ENCODE assay signal across 1 cellular context in the genomic region with DNA sequence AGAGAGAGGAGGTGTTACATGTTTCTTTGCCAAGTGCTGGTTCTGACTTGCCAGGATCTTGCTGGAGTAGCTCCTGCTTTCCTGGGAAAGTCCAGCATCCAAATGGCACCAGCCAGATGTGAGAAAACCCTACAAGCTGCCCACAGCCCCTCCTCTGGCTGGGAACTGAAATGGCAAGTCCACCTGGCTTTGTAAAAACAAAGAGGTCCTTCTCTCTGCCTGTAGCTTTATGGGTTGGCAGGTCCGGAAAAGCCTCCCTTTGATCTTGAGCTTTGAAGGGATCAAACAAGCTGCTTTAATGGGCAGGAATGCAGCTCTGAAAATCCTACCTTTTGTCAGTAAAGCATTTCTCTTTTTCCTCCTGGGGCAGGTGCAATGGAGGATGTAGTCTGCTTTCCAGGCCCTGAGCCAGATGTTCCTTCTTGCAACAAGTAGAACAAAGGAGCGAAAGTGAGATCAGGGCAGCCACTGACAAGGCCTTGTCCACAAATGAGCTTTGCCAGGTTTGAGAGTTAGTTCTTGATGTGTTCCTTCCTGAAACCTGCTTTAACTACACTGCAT.
TF ChIP-seq lines count a peak whose summit lies in the region.

No MANE protein-coding gene starts in this region.

TF ChIP-seq in HepG2, 621 proteins besides CTCF, POLR2A, EP300 and RAD21 (continued from another document and continues in another):
- TF ChIP-seq, protein P1, sequence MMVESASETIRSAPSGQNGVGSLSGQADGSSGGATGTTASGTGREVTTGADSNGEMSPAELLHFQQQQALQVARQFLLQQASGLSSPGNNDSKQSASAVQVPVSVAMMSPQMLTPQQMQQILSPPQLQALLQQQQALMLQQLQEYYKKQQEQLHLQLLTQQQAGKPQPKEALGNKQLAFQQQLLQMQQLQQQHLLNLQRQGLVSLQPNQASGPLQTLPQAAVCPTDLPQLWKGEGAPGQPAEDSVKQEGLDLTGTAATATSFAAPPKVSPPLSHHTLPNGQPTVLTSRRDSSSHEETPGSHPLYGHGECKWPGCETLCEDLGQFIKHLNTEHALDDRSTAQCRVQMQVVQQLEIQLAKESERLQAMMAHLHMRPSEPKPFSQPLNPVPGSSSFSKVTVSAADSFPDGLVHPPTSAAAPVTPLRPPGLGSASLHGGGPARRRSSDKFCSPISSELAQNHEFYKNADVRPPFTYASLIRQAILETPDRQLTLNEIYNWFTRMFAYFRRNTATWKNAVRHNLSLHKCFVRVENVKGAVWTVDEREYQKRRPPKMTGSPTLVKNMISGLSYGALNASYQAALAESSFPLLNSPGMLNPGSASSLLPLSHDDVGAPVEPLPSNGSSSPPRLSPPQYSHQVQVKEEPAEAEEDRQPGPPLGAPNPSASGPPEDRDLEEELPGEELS (CRISPR knock-in tag; IDR thresholded peaks at IDR 0.05), result peak; percentile 52
- TF ChIP-seq POLR2AphosphoS2 (IDR thresholded peaks at IDR 0.05; ENCODE audit: low read depth, low read length) (no peak), HMGXB4 (CRISPR knock-in tag; IDR thresholded peaks at IDR 0.05; ENCODE audit: borderline replicate concordance in 1 of 2, low read depth in 1 of 2) (0 out of 4 replicates have a peak, but pooled peaks of 1 of the 2 experiments have one; percentile 22), ZNF83 (CRISPR knock-in tag; IDR thresholded peaks at IDR 0.05; ENCODE audit: borderline replicate concordance) (no peak), MIXL1 (CRISPR knock-in tag; IDR thresholded peaks at IDR 0.05) (no peak), RFXANK (CRISPR knock-in tag; IDR thresholded peaks at IDR 0.05) (no peak), ETS1 (CRISPR knock-in tag; IDR thresholded peaks at IDR 0.05) (no peak), ZNF724P (CRISPR knock-in tag; IDR thresholded peaks at IDR 0.05; ENCODE audit: borderline replicate concordance) (no peak), RXRB (CRISPR knock-in tag; IDR thresholded peaks at IDR 0.05; ENCODE audit: borderline replicate concordance) (peak; percentile 26; the same call in 1 of the 2 replicates), ZNF12 (CRISPR knock-in tag; IDR thresholded peaks at IDR 0.05) (0 out of 2 replicates have a peak, but pooled peaks have one; percentile 7), ZFP1 (CRISPR knock-in tag; IDR thresholded peaks at IDR 0.05) (0 out of 2 replicates have a peak, but pooled peaks have one; percentile 49), ZBTB21 (CRISPR knock-in tag; IDR thresholded peaks at IDR 0.05) (no peak), ZBTB20 (CRISPR knock-in tag; IDR thresholded peaks at IDR 0.05; ENCODE audit: borderline replicate concordance, low read depth) (no peak), KLF6 (CRISPR knock-in tag; IDR thresholded peaks at IDR 0.05) (no peak), BCLAF1 (IDR thresholded peaks at IDR 0.05) (no peak), JUND (CRISPR knock-in tag; IDR thresholded peaks at IDR 0.05) (no peak), ZNF616 (CRISPR knock-in tag; IDR thresholded peaks at IDR 0.05; ENCODE audit: low read depth) (no peak), AHDC1 (CRISPR knock-in tag; IDR thresholded peaks at IDR 0.05; ENCODE audit: borderline replicate concordance) (peak; percentile 85; the same call in 1 of the 2 replicates), KAT8 (CRISPR knock-in tag; IDR thresholded peaks at IDR 0.05) (no peak; the same call in 1 of the 2 replicates), SPEN (CRISPR knock-in tag; IDR thresholded peaks at IDR 0.05; ENCODE audit: low read depth) (no peak), FOXO1 (CRISPR knock-in tag; IDR thresholded peaks at IDR 0.05) (no peak; the same call in 1 of the 2 replicates), ZNF343 (CRISPR knock-in tag; IDR thresholded peaks at IDR 0.05) (no peak), NR3C1 (CRISPR knock-in tag; IDR thresholded peaks at IDR 0.05) (no peak), KDM4B (CRISPR knock-in tag; IDR thresholded peaks at IDR 0.05) (no peak), DDIT3 (CRISPR knock-in tag; IDR thresholded peaks at IDR 0.05) (no peak), SIX1 (CRISPR knock-in tag; IDR thresholded peaks at IDR 0.05; ENCODE audit: borderline replicate concordance) (no peak), POLR2AphosphoS5 (IDR thresholded peaks at IDR 0.05; ENCODE audit: low read depth, low read length) (no peak), ZMAT5 (CRISPR knock-in tag; IDR thresholded peaks at IDR 0.05; ENCODE audit: borderline replicate concordance, low read depth) (no peak), ZEB1 (IDR thresholded peaks at IDR 0.05; ENCODE audit: insufficient replicate concordance, low read depth) (peak; percentile 84), SALL1 (CRISPR knock-in tag; IDR thresholded peaks at IDR 0.05) (peak; percentile 49; the same call in 1 of the 2 replicates), ZNF274 (CRISPR knock-in tag; IDR thresholded peaks at IDR 0.05) (no peak), HNF4A (CRISPR knock-in tag; IDR thresholded peaks at IDR 0.05) (0 out of 2 replicates have a peak, but pooled peaks have one; percentile 30), PAX8 (CRISPR knock-in tag; IDR thresholded peaks at IDR 0.05; ENCODE audit: borderline replicate concordance) (no peak), HOXA3 (CRISPR knock-in tag; IDR thresholded peaks at IDR 0.05) (no peak), ZNF333 (CRISPR knock-in tag; IDR thresholded peaks at IDR 0.05; ENCODE audit: borderline replicate concordance) (no peak), NONO (IDR thresholded peaks at IDR 0.05) (no peak), NONO (CRISPR knock-in tag; conservative IDR thresholded peaks at IDR 0.05) (no peak)
- TF ChIP-seq, protein P2, sequence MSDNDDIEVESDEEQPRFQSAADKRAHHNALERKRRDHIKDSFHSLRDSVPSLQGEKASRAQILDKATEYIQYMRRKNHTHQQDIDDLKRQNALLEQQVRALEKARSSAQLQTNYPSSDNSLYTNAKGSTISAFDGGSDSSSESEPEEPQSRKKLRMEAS (IDR thresholded peaks at IDR 0.05), result no peak
- TF ChIP-seq, protein P3, sequence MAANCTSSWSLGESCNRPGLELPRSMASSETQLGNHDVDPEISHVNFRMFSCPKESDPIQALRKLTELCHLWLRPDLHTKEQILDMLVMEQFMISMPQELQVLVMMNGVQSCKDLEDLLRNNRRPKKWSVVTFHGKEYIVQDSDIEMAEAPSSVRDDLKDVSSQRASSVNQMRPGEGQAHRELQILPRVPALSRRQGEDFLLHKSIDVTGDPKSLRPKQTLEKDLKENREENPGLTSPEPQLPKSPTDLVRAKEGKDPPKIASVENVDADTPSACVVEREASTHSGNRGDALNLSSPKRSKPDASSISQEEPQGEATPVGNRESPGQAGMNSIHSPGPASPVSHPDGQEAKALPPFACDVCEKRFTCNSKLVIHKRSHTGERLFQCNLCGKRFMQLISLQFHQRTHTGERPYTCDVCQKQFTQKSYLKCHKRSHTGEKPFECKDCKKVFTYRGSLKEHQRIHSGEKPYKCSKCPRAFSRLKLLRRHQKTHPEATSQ (CRISPR knock-in tag; IDR thresholded peaks at IDR 0.05; ENCODE audit: borderline replicate concordance), result no peak
- TF ChIP-seq, protein P4, sequence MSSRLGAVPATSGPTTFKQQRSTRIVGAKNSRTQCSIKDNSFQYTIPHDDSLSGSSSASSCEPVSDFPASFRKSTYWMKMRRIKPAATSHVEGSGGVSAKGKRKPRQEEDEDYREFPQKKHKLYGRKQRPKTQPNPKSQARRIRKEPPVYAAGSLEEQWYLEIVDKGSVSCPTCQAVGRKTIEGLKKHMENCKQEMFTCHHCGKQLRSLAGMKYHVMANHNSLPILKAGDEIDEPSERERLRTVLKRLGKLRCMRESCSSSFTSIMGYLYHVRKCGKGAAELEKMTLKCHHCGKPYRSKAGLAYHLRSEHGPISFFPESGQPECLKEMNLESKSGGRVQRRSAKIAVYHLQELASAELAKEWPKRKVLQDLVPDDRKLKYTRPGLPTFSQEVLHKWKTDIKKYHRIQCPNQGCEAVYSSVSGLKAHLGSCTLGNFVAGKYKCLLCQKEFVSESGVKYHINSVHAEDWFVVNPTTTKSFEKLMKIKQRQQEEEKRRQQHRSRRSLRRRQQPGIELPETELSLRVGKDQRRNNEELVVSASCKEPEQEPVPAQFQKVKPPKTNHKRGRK (CRISPR knock-in tag; IDR thresholded peaks at IDR 0.05), result no peak
